8 cellular contexts compared by ENCODE assay signal in genomic region chr19:1169921-1170885, GRCh38. TPM values are rescaled to one million over a fixed set of nuclear protein-coding genes. Genes with fewer than 3 reads are reported as not detected.
DNase-seq lines count a peak whose midpoint lies in the region; ATAC-seq and TF ChIP-seq lines count a peak whose summit lies in the region.

No MANE protein-coding gene starts in this region.

- H3K27ac ChIP-seq in spleen: peak overlapping the region in 7 of 8 donors; percentile 80 to 99 (median 87)

- H3K36me3 ChIP-seq in spleen: peaks cover 0 to 58% (median 12%) of the 10 kb centered on the region in 6 donors

- intact Hi-C loops in spleen (cut with DNase I; ENCODE audit: low total_unique reads): no loop called here

- no peak for TF ChIP-seq POLR2A in spleen (IDR thresholded peaks at IDR 0.05)

- peaks cover 33 to 92% (median 78%) of the 10 kb centered on the region in 6 donors for H3K4me1 ChIP-seq in spleen

- H3K36me3 Mint-ChIP-seq in activated CD4-positive, alpha-beta memory T cell treated with anti-CD3 and anti-CD28 coated beads, Interleukin-2, amount 10 ng/mL, durations not matched to agents 7 days and 5 days (ENCODE audit: low read depth): peaks cover 19% of the 10 kb centered on the region
- H3K36me3 Mint-ChIP-seq in glutamatergic neuron (ENCODE audit: unreplicated experiment): peaks cover 9% of the 10 kb centered on the region

- H3K27me3 Mint-ChIP-seq in activated CD4-positive, alpha-beta memory T cell treated with anti-CD3 and anti-CD28 coated beads, Interleukin-2, amount 10 ng/mL, durations not matched to agents 7 days and 5 days: no peaks in the 10 kb centered on the region
- peaks cover 12% of the 10 kb centered on the region for H3K27me3 Mint-ChIP-seq in glutamatergic neuron (ENCODE audit: unreplicated experiment)

- 76 to 87% (median 82%) methylated on average over 32 to 52 of the region's 52 CpGs for WGBS in spleen, 5 donors

- POLR2A ChIA-PET in activated CD4-positive, alpha-beta memory T cell treated with anti-CD3 and anti-CD28 coated beads, Interleukin-2, amount 10 ng/mL, durations not matched to agents 7 days and 5 days (lab: Charles Lee): no interaction called here

- H3K27ac Mint-ChIP-seq in activated CD4-positive, alpha-beta memory T cell treated with anti-CD3 and anti-CD28 coated beads, Interleukin-2, amount 10 ng/mL, durations not matched to agents 7 days and 5 days: no peak overlapping the region
- peak overlapping the region; percentile 97 for H3K27ac Mint-ChIP-seq in glutamatergic neuron (ENCODE audit: unreplicated experiment)

- H3K4me1 Mint-ChIP-seq in activated CD4-positive, alpha-beta memory T cell treated with anti-CD3 and anti-CD28 coated beads, Interleukin-2, amount 10 ng/mL, durations not matched to agents 7 days and 5 days: peaks cover 30% of the 10 kb centered on the region
- peaks cover 17% of the 10 kb centered on the region for H3K4me1 Mint-ChIP-seq in glutamatergic neuron (ENCODE audit: low read depth, unreplicated experiment)

- H3K9me3 ChIP-seq in spleen: no peaks in the 10 kb centered on the region

- peak; percentile 31 for DNase-seq in GOT3 (lab: John Stamatoyannopoulos, UW)
- no peak for DNase-seq in activated CD4-positive, alpha-beta memory T cell treated with anti-CD3 and anti-CD28 coated beads, Interleukin-2, amount 10 ng/mL, durations not matched to agents 7 days and 5 days
- DNase-seq in glutamatergic neuron: no peak
- DNase-seq in spleen: peak; percentile 79
- no peak for DNase-seq in activated CD4-positive, alpha-beta T cell treated with anti-CD3 and anti-CD28 coated beads, Interleukin-2, amount 50 U/mL, for 4 hours
- no peak for DNase-seq in activated CD4-positive, alpha-beta T cell treated with anti-CD3 and anti-CD28 coated beads for 1 hour
- no peak for DNase-seq in activated CD4-positive, alpha-beta T cell treated with anti-CD3 and anti-CD28 coated beads, Interleukin-2, amount 50 U/mL, for 48 hours

- H3K4me3 ChIP-seq in spleen: peak overlapping the region in 1 of 8 donors; percentile 92

- peaks cover 2% of the 10 kb centered on the region for H3K9me3 Mint-ChIP-seq in activated CD4-positive, alpha-beta memory T cell treated with anti-CD3 and anti-CD28 coated beads, Interleukin-2, amount 10 ng/mL, durations not matched to agents 7 days and 5 days
- H3K9me3 Mint-ChIP-seq in glutamatergic neuron (ENCODE audit: unreplicated experiment): peaks cover 18% of the 10 kb centered on the region

- H3K27me3 ChIP-seq in spleen (replicated peaks in 1 of 7): no peaks in the 10 kb centered on the region

- CTCF ChIA-PET in activated CD4-positive, alpha-beta memory T cell treated with anti-CD3 and anti-CD28 coated beads, Interleukin-2, amount 10 ng/mL, durations not matched to agents 7 days and 5 days (lab: Charles Lee): interaction anchor here (1.1 kb wide), 1 partner anchor 57 kb away, joined by 3 read pairs; no protein-coding TSS in a partner anchor

- ATAC-seq in GM21737 (IDR thresholded peaks at IDR 0.05; ENCODE audit: unreplicated experiment): no peak

- TF ChIP-seq CTCF in glutamatergic neuron (IDR thresholded peaks at IDR 0.05; ENCODE audit: partially characterized antibody, unreplicated experiment) (no peak), spleen (IDR thresholded peaks at IDR 0.05 in 8 of 11, conservative IDR thresholded peaks at IDR 0.05 in 3 of 11) (no peak)

- H3K4me3 Mint-ChIP-seq in activated CD4-positive, alpha-beta memory T cell treated with anti-CD3 and anti-CD28 coated beads, Interleukin-2, amount 10 ng/mL, durations not matched to agents 7 days and 5 days: peak overlapping the region; percentile 36
- H3K4me3 Mint-ChIP-seq in glutamatergic neuron (ENCODE audit: unreplicated experiment): peak overlapping the region; percentile 89

RNA-seq across cellular contexts. Expression of gene SBNO2, which starts 3.9 kb away (rescaled TPM):
- total RNA-seq in activated CD4-positive, alpha-beta memory T cell treated with anti-CD3 and anti-CD28 coated beads, Interleukin-2, amount 10 ng/mL, durations not matched to agents 7 days and 5 days: 10 to 100 TPM; 94.4 to 98.2 TPM
- 65.5 TPM for total RNA-seq in glutamatergic neuron (ENCODE audit: unreplicated experiment)
- total RNA-seq in spleen: 100 to 1,000 TPM in 5 of 7 donors, 10 to 100 TPM in 2; 51.7 to 230 (median 168) TPM
- polyA plus RNA-seq in spleen: 10 to 100 TPM; 16.2 to 62.0 (median 29.8) TPM

RNA-seq across cellular contexts. Expression of gene STK11, which starts 35.4 kb away (rescaled TPM):
- total RNA-seq in activated CD4-positive, alpha-beta memory T cell treated with anti-CD3 and anti-CD28 coated beads, Interleukin-2, amount 10 ng/mL, durations not matched to agents 7 days and 5 days: 10 to 100 TPM; 84.2 to 85.1 TPM
- total RNA-seq in glutamatergic neuron (ENCODE audit: unreplicated experiment) (48.2 TPM), spleen (10 to 100 TPM; 52.1 to 85.0 (median 75.3) TPM)
- 100 to 1,000 TPM in 1 of 3 donors, 10 to 100 TPM in 2; 44.0 to 107 (median 46.7) TPM for polyA plus RNA-seq in spleen

Comparison
In these comparisons a context has a peak if more than half of its experiments do, and no peak if none do; other contexts are left out.
1. DNase-seq: peak in GOT3 (single experiment) and spleen (single experiment); none in activated CD4-positive, alpha-beta memory T cell treated with anti-CD3 and anti-CD28 coated beads, Interleukin-2, amount 10 ng/mL, durations not matched to agents 7 days and 5 days (single experiment), glutamatergic neuron (single experiment), activated CD4-positive, alpha-beta T cell treated with anti-CD3 and anti-CD28 coated beads, Interleukin-2, amount 50 U/mL, for 4 hours (0 of 2), activated CD4-positive, alpha-beta T cell treated with anti-CD3 and anti-CD28 coated beads for 1 hour (single experiment) and activated CD4-positive, alpha-beta T cell treated with anti-CD3 and anti-CD28 coated beads, Interleukin-2, amount 50 U/mL, for 48 hours (0 of 2).